ENCODE assay signal across 22 cellular contexts in the genomic region with DNA sequence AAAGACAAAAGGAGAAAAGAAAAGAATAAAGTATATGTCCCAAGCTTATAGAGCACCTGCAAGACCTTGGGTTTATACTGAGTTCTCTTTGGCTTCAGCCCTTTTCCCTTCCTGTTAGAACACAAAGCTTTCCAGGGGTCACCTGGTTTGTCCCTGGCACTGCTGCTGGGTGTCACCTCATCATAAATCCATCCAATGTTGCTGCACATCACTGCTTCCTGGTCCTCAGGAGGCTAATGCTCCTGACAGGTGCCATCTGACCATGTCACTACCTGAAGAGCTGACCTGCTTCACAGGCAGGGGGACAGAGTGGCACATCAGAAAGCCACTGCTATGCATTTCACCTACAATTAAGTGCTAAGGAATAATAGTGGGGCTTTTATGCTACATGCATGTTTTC.
DNase-seq lines count a peak whose midpoint lies in the region; ATAC-seq, FAIRE-seq and TF ChIP-seq lines count a peak whose summit lies in the region.
"Had no signal": no experiment of that assay in that cellular context is flagged by ENCODE, and none has a peak within 500 bp of the region (broad histone marks: within the 10 kb centered on the region; RNA-seq: fewer than 3 reads in every experiment).

No MANE protein-coding gene starts in this region.

- DNase-seq in COLO668 (lab: John Stamatoyannopoulos, UW; ENCODE audit: unreplicated experiment), result peak; percentile 67
- DNase-seq in LNCaP clone FGC (ENCODE audit: low read depth), result peak; percentile 49
- DNase-seq in SHP77 treated with DMSO at 0.1 percent for 48 hours (lab: John Stamatoyannopoulos, UW), result peak; percentile 95
- DNase-seq in pancreas, result no peak
- no peak for DNase-seq in right cardiac atrium
- no peak for DNase-seq in activated CD8-positive, alpha-beta T cell treated with anti-CD3 and anti-CD28 coated beads, Interleukin-2, amount 10 ng/mL, durations not matched to agents 7 days and 5 days
- no peak for DNase-seq in activated T-cell treated with anti-CD3 and anti-CD28 coated beads, Interleukin-2, amount 50 U/mL, for 4 hours
- no peak for DNase-seq in activated CD8-positive, alpha-beta memory T cell treated with anti-CD3 and anti-CD28 coated beads for 24 hours
- DNase-seq: Calu3; CD4-positive, alpha-beta T cell; DMS79; IMR-90; Karpas-422; MM.1S; NCI-H1436; NCI-H2107; NCI-H526 treated with DMSO at 0.1 percent for 48 hours; SW 1271 had no signal

- peaks cover 5 to 9% (median 7%) of the 10 kb centered on the region in 3 donors for H3K4me1 ChIP-seq in pancreas
- H3K4me1 ChIP-seq in right cardiac atrium (ENCODE audit: control insufficient read depth, insufficient read depth, low read length), result no peaks in the 10 kb centered on the region
- H3K4me1 ChIP-seq: SJSA1 had no signal

- POLR2A ChIA-PET in activated CD8-positive, alpha-beta T cell treated with anti-CD3 and anti-CD28 coated beads, Interleukin-2, amount 10 ng/mL, durations not matched to agents 7 days and 5 days (lab: Charles Lee), result no interaction called here

- H3K9me3 ChIP-seq in pancreas (no peaks in the 10 kb centered on the region), right cardiac atrium (ENCODE audit: control insufficient read depth, low read length) (no peaks in the 10 kb centered on the region)
- H3K9me3 ChIP-seq: SJSA1 had no signal

- no peaks in the 10 kb centered on the region for H3K9me3 Mint-ChIP-seq in activated CD8-positive, alpha-beta T cell treated with anti-CD3 and anti-CD28 coated beads, Interleukin-2, amount 10 ng/mL, durations not matched to agents 7 days and 5 days (ENCODE audit: insufficient read depth)
- peaks cover 5% of the 10 kb centered on the region for H3K9me3 Mint-ChIP-seq in activated T-cell treated with anti-CD3 and anti-CD28 coated beads, Interleukin-2, amount 50 U/mL, for 4 hours

- no peaks in the 10 kb centered on the region for H3K36me3 ChIP-seq in pancreas
- H3K36me3 ChIP-seq: SJSA1 had no signal

- no peak overlapping the region for H3K27ac Mint-ChIP-seq in activated CD8-positive, alpha-beta T cell treated with anti-CD3 and anti-CD28 coated beads, Interleukin-2, amount 10 ng/mL, durations not matched to agents 7 days and 5 days
- H3K27ac Mint-ChIP-seq: B cell; CD4-positive, alpha-beta T cell; H9 had no signal

- H3K27me3 Mint-ChIP-seq in activated CD8-positive, alpha-beta T cell treated with anti-CD3 and anti-CD28 coated beads, Interleukin-2, amount 10 ng/mL, durations not matched to agents 7 days and 5 days (ENCODE audit: low read depth), result no peaks in the 10 kb centered on the region
- H3K27me3 Mint-ChIP-seq in activated T-cell treated with anti-CD3 and anti-CD28 coated beads, Interleukin-2, amount 50 U/mL, for 4 hours (ENCODE audit: low read depth), result no peaks in the 10 kb centered on the region
- H3K27me3 Mint-ChIP-seq: B cell; CD4-positive, alpha-beta T cell had no signal

- H3K27me3 ChIP-seq in pancreas, result no peaks in the 10 kb centered on the region
- no peaks in the 10 kb centered on the region for H3K27me3 ChIP-seq in right cardiac atrium (ENCODE audit: control insufficient read depth, insufficient read depth)
- H3K27me3 ChIP-seq: SJSA1 had no signal

- H3K4me1 Mint-ChIP-seq in activated CD8-positive, alpha-beta T cell treated with anti-CD3 and anti-CD28 coated beads, Interleukin-2, amount 10 ng/mL, durations not matched to agents 7 days and 5 days (ENCODE audit: low read depth), result no peaks in the 10 kb centered on the region
- no peaks in the 10 kb centered on the region for H3K4me1 Mint-ChIP-seq in activated T-cell treated with anti-CD3 and anti-CD28 coated beads, Interleukin-2, amount 50 U/mL, for 4 hours (ENCODE audit: low read depth)
- H3K4me1 Mint-ChIP-seq: B cell had no signal

- H3K4me3 Mint-ChIP-seq in activated CD8-positive, alpha-beta T cell treated with anti-CD3 and anti-CD28 coated beads, Interleukin-2, amount 10 ng/mL, durations not matched to agents 7 days and 5 days, result no peak overlapping the region
- H3K4me3 Mint-ChIP-seq in activated T-cell treated with anti-CD3 and anti-CD28 coated beads, Interleukin-2, amount 50 U/mL, for 4 hours, result no peak overlapping the region
- H3K4me3 Mint-ChIP-seq: B cell; CD4-positive, alpha-beta T cell; H9 had no signal

- no peak for FAIRE-seq in pancreas (lab: Jason Lieb, UNC)

- CTCF ChIA-PET in activated CD8-positive, alpha-beta T cell treated with anti-CD3 and anti-CD28 coated beads, Interleukin-2, amount 10 ng/mL, durations not matched to agents 7 days and 5 days (lab: Charles Lee), result no interaction called here

- intact Hi-C loops in pancreas (cut with DNase I) (no loop called here), right cardiac atrium (cut with DNase I) (no loop called here)

- no peaks in the 10 kb centered on the region for H3K36me3 Mint-ChIP-seq in activated CD8-positive, alpha-beta T cell treated with anti-CD3 and anti-CD28 coated beads, Interleukin-2, amount 10 ng/mL, durations not matched to agents 7 days and 5 days (ENCODE audit: low read depth)
- H3K36me3 Mint-ChIP-seq in activated T-cell treated with anti-CD3 and anti-CD28 coated beads, Interleukin-2, amount 50 U/mL, for 4 hours (ENCODE audit: insufficient read depth), result no peaks in the 10 kb centered on the region

- TF ChIP-seq CTCF in LNCaP clone FGC (IDR thresholded peaks at IDR 0.05; ENCODE audit: control insufficient read depth, extremely low read depth, insufficient read depth), result no peak
- no peak for TF ChIP-seq CTCF in pancreas (IDR thresholded peaks at IDR 0.05)

- ATAC-seq in pancreas (peak in 3 of 4 donors; percentile 56 to 69 (median 69)), right cardiac atrium (no peak)
- no peak for ATAC-seq in activated CD8-positive, alpha-beta T cell treated with anti-CD3 and anti-CD28 coated beads, Interleukin-2, amount 10 ng/mL, durations not matched to agents 7 days and 5 days
- no peak for ATAC-seq in activated T-cell treated with anti-CD3 and anti-CD28 coated beads, Interleukin-2, amount 50 U/mL, for 4 hours

- H3K4me3 ChIP-seq in LNCaP clone FGC (ENCODE audit: low read depth, low read length) (peak overlapping the region; percentile 16), pancreas (no peak overlapping the region), right cardiac atrium (ENCODE audit: low read length) (no peak overlapping the region)
- H3K4me3 ChIP-seq: SJSA1 had no signal

- H3K27ac ChIP-seq in pancreas (no peak overlapping the region), right cardiac atrium (ENCODE audit: low read length) (no peak overlapping the region)
- H3K27ac ChIP-seq: RWPE1, SJSA1 had no signal

Comparison
In these comparisons a context has a peak if more than half of its experiments do, and no peak if none do; other contexts are left out.
1. DNase-seq: peak in COLO668 (single experiment), LNCaP clone FGC (single experiment) and SHP77 treated with DMSO at 0.1 percent for 48 hours (single experiment); none in pancreas (0 of 6), right cardiac atrium (0 of 3), activated CD8-positive, alpha-beta T cell treated with anti-CD3 and anti-CD28 coated beads, Interleukin-2, amount 10 ng/mL, durations not matched to agents 7 days and 5 days (single experiment), activated T-cell treated with anti-CD3 and anti-CD28 coated beads, Interleukin-2, amount 50 U/mL, for 4 hours (single experiment) and activated CD8-positive, alpha-beta memory T cell treated with anti-CD3 and anti-CD28 coated beads for 24 hours (single experiment).
2. ATAC-seq: peak in pancreas (3 of 4); none in right cardiac atrium (0 of 2), activated CD8-positive, alpha-beta T cell treated with anti-CD3 and anti-CD28 coated beads, Interleukin-2, amount 10 ng/mL, durations not matched to agents 7 days and 5 days (single experiment) and activated T-cell treated with anti-CD3 and anti-CD28 coated beads, Interleukin-2, amount 50 U/mL, for 4 hours (0 of 2).